Comparison of ENCODE assay signal across 7 cellular contexts in genomic region chr15:56732881-56733130, GRCh38. TPM values are rescaled to one million over a fixed set of nuclear protein-coding genes. Genes with fewer than 3 reads are reported as not detected.
DNase-seq lines count a peak whose midpoint lies in the region; TF ChIP-seq lines count a peak whose summit lies in the region.

No MANE protein-coding gene starts in this region.

- TF ChIP-seq CTCF in parathyroid adenoma (IDR thresholded peaks at IDR 0.05): no peak

- H3K9ac ChIP-seq in parathyroid adenoma: peak overlapping the region; percentile 84

- no peaks in the 10 kb centered on the region for H3K79me2 ChIP-seq in parathyroid adenoma

- H3K4me2 ChIP-seq in parathyroid adenoma (ENCODE audit: low read length): peak overlapping the region; percentile 96

- H3K36me3 ChIP-seq in H7 (replicated peaks; ENCODE audit: control insufficient read depth, insufficient read depth, low read length) (no peaks in the 10 kb centered on the region), esophagus (ENCODE audit: control insufficient read depth in 2 of 2, insufficient read depth in 2 of 2, low read length in 1 of 2) (no peaks in the 10 kb centered on the region), parathyroid adenoma (ENCODE audit: control insufficient read depth, insufficient read depth, low read length) (no peaks in the 10 kb centered on the region)

- H3K4me3 ChIP-seq in H7 (ENCODE audit: insufficient read depth, low read depth, low read length) (peak overlapping the region; percentile 50), esophagus (ENCODE audit: low read depth in 1 of 2, low read length in 2 of 2) (peak overlapping the region; percentile 77 to 80), parathyroid adenoma (ENCODE audit: low read depth, low read length) (peak overlapping the region; percentile 74)

- H3K9me3 ChIP-seq in esophagus (ENCODE audit: control insufficient read depth in 2 of 2, insufficient read depth in 1 of 2, low read depth in 1 of 2, low read length in 1 of 2) (no peaks in the 10 kb centered on the region), parathyroid adenoma (ENCODE audit: control insufficient read depth, low read length) (no peaks in the 10 kb centered on the region)

- H3K27ac ChIP-seq in esophagus (ENCODE audit: low read depth in 2 of 2, low read length in 1 of 2): peak overlapping the region; percentile 90 to 94
- H3K27ac ChIP-seq in parathyroid adenoma: peak overlapping the region; percentile 92

- DNase-seq in H7: no peak
- DNase-seq in SHP77 treated with DMSO at 0.1 percent for 48 hours (lab: John Stamatoyannopoulos, UW): peak; percentile 33
- DNase-seq in NCI-H128 (lab: John Stamatoyannopoulos, UW; ENCODE audit: unreplicated experiment): no peak
- no peak for DNase-seq in effector CD4-positive, alpha-beta T cell
- no peak for DNase-seq in NCI-H69 (lab: John Stamatoyannopoulos, UW)

- H3K4me1 ChIP-seq in esophagus (ENCODE audit: control insufficient read depth in 2 of 2, insufficient read depth in 2 of 2, low read length in 1 of 2) (peaks cover 0 to 3% of the 10 kb centered on the region in 2 donors), parathyroid adenoma (peaks cover 7% of the 10 kb centered on the region)

- H2AFZ ChIP-seq in parathyroid adenoma: peak overlapping the region; percentile 88

- H3K27me3 ChIP-seq in H7 (ENCODE audit: control insufficient read depth, insufficient read depth, low read length) (no peaks in the 10 kb centered on the region), esophagus (ENCODE audit: control insufficient read depth in 1 of 2, insufficient read depth in 2 of 2, low read length in 2 of 2) (no peaks in the 10 kb centered on the region), parathyroid adenoma (ENCODE audit: control insufficient read depth, insufficient read depth, low read length) (no peaks in the 10 kb centered on the region)

- 1% methylated on average over 8 of the region's 8 CpGs for WGBS in esophagus, 2 donors

RNA-seq across cellular contexts. Expression of gene ZNF280D, which starts 0.5 kb away (rescaled TPM):
- total RNA-seq in H7 (2014; rRNA removed; shearing (Covaris generic)): 12.0 and 17.0 TPM in 2 replicates
- 10 to 100 TPM in 1 of 2 donors, 1 to 10 TPM in 1; 7.1 to 13.2 TPM for polyA plus RNA-seq in esophagus
